Comparison of ENCODE assay signal across 15 cellular contexts in the genomic region with DNA sequence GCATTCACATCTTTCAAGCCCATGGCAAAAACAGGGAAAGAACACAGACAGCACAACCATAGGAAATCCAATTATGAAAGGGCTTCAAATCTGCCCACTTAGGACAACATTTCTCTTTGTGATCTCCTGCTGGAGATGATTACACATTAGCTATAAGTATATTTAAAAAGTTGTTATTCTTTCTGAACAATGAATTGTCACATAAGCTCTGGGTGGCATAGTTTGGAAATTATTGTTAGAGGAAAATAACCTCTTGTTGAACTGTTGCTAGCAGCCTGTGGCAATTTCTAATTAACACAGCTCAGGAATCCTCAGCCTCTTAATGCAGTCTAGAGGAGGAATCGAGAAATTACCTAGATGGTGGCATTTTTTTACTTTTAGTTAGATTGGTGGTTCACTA. TPM values are rescaled to one million over a fixed set of nuclear protein-coding genes. Genes with fewer than 3 reads are reported as not detected.
DNase-seq lines count a peak whose midpoint lies in the region; ATAC-seq and TF ChIP-seq lines count a peak whose summit lies in the region.
"Had no signal": no experiment of that assay in that cellular context is flagged by ENCODE, and none has a peak within 500 bp of the region (broad histone marks: within the 10 kb centered on the region; RNA-seq: fewer than 3 reads in every experiment).

No MANE protein-coding gene starts in this region.

- DNase-seq in NCI-H1930 (lab: John Stamatoyannopoulos, UW), result peak; percentile 42 to 60
- peak; percentile 14 for DNase-seq in NCI-H2227 (lab: John Stamatoyannopoulos, UW; ENCODE audit: unreplicated experiment)
- DNase-seq in dorsolateral prefrontal cortex, result no peak
- peak; percentile 44 for DNase-seq in superior temporal gyrus (ENCODE audit: extremely low spot score)
- DNase-seq in CD1c-positive myeloid dendritic cell (ENCODE audit: extremely low spot score), result no peak
- DNase-seq in GM10266 (ENCODE audit: extremely low spot score), result no peak
- DNase-seq: Calu3; CD8-positive, alpha-beta memory T cell; DMS 273 treated with DMSO at 0.1 percent for 48 hours; H7; IMR-90 had no signal

- intact Hi-C loops in dorsolateral prefrontal cortex (cut with DNase I), result no loop called here

- H3K27ac ChIP-seq in dorsolateral prefrontal cortex, result peak overlapping the region in 41 of 59 donors; percentile 1 to 90 (median 61)
- H3K27ac ChIP-seq: A549 had no signal

- TF ChIP-seq CTCF in dorsolateral prefrontal cortex (IDR thresholded peaks at IDR 0.05 in 54 of 56, conservative IDR thresholded peaks at IDR 0.05 in 2 of 56; ENCODE audit: low read depth in 1 of 56, partially characterized antibody in 56 of 56) (peak in 1 of 56 donors; percentile 1), GM10266 (IDR thresholded peaks at IDR 0.05; ENCODE audit: control insufficient read depth, insufficient read depth, low read depth, missing control alignments) (no peak)

- ATAC-seq in GM21515 (IDR thresholded peaks at IDR 0.05; ENCODE audit: unreplicated experiment), result no peak
- ATAC-seq: A549, GM23338 had no signal

- H3K4me3 ChIP-seq in dorsolateral prefrontal cortex, result peak overlapping the region in 4 of 59 donors; percentile 6 to 19 (median 12)
- H3K4me3 ChIP-seq: A549, GM23338 had no signal

- H3K27me3 ChIP-seq in dorsolateral prefrontal cortex, result no peaks in the 10 kb centered on the region

RNA-seq across cellular contexts. Expression of gene BCAS1, which starts 54.9 kb away (rescaled TPM):
- 100 to 1,000 TPM in 79 of 120 experiments, 10 to 100 TPM in 41; 24.9 to 411 (median 127) TPM for total RNA-seq in dorsolateral prefrontal cortex
- total RNA-seq: Daoy had no signal

Comparison
In these comparisons a context has a peak if more than half of its experiments do, and no peak if none do; other contexts are left out.
1. DNase-seq: peak in NCI-H1930 (2 of 2), NCI-H2227 (single experiment) and superior temporal gyrus (single experiment); none in dorsolateral prefrontal cortex (0 of 10), CD1c-positive myeloid dendritic cell (single experiment) and GM10266 (single experiment).